8 cellular contexts compared by ENCODE assay signal in genomic region chr19:5308471-5309437, GRCh38. TPM values are rescaled to one million over a fixed set of nuclear protein-coding genes. Genes with fewer than 3 reads are reported as not detected.
DNase-seq lines count a peak whose midpoint lies in the region; ATAC-seq and TF ChIP-seq lines count a peak whose summit lies in the region.

No MANE protein-coding gene starts in this region.

- no peaks in the 10 kb centered on the region for H3K4me1 Mint-ChIP-seq in activated CD4-positive, alpha-beta memory T cell treated with anti-CD3 and anti-CD28 coated beads for 36 hours (ENCODE audit: low read depth)
- no peaks in the 10 kb centered on the region for H3K4me1 Mint-ChIP-seq in CD4-positive, alpha-beta memory T cell

- peaks cover 52% of the 10 kb centered on the region for H3K79me2 ChIP-seq in neural cell (replicated peaks; ENCODE audit: insufficient read depth, low read length)

- H3K27me3 ChIP-seq in BE2C, result no peaks in the 10 kb centered on the region
- H3K27me3 ChIP-seq in endocrine pancreas (ENCODE audit: control insufficient read depth, insufficient read depth, low read length), result no peaks in the 10 kb centered on the region
- no peaks in the 10 kb centered on the region for H3K27me3 ChIP-seq in neural cell (ENCODE audit: insufficient read depth, low read depth, low read length)
- H3K27me3 ChIP-seq in CD4-positive, alpha-beta memory T cell (ENCODE audit: insufficient read depth, low read length), result no peaks in the 10 kb centered on the region

- H3K36me3 ChIP-seq in BE2C (no peaks in the 10 kb centered on the region; the same call in none of the 2 replicates), endocrine pancreas (ENCODE audit: control insufficient read depth, insufficient read depth, low read length) (no peaks in the 10 kb centered on the region), neural cell (ENCODE audit: insufficient read depth, low read length) (no peaks in the 10 kb centered on the region)
- H3K36me3 ChIP-seq in CD4-positive, alpha-beta memory T cell (ENCODE audit: insufficient read depth, low read length), result no peaks in the 10 kb centered on the region

- no peaks in the 10 kb centered on the region for H3K9me3 ChIP-seq in BE2C
- no peaks in the 10 kb centered on the region for H3K9me3 ChIP-seq in endocrine pancreas (ENCODE audit: control insufficient read depth, low read length)
- H3K9me3 ChIP-seq in neural cell (ENCODE audit: low read length), result no peaks in the 10 kb centered on the region
- no peaks in the 10 kb centered on the region for H3K9me3 ChIP-seq in CD4-positive, alpha-beta memory T cell (ENCODE audit: control insufficient read depth in 1 of 2, low read length in 2 of 2)

- H3F3A ChIP-seq in neural cell (ENCODE audit: insufficient read depth, low read length, poor library complexity, severe bottlenecking), result no peaks in the 10 kb centered on the region

- H3K27ac Mint-ChIP-seq in activated CD4-positive, alpha-beta memory T cell treated with anti-CD3 and anti-CD28 coated beads for 36 hours, result no peak overlapping the region
- no peak overlapping the region for H3K27ac Mint-ChIP-seq in CD4-positive, alpha-beta memory T cell

- TF ChIP-seq RAD21 in neural cell (conservative IDR thresholded peaks at IDR 0.05), result no peak

- ATAC-seq in HG02571 (IDR thresholded peaks at IDR 0.05; ENCODE audit: unreplicated experiment), result no peak
- ATAC-seq in HG03196 (IDR thresholded peaks at IDR 0.05; ENCODE audit: unreplicated experiment), result no peak

- no peak overlapping the region for H3K4me2 ChIP-seq in neural cell (ENCODE audit: low read length)

- intact Hi-C loops in activated CD4-positive, alpha-beta memory T cell treated with anti-CD3 and anti-CD28 coated beads for 36 hours (cut with micrococcal nuclease), result no loop called here
- intact Hi-C loops in CD4-positive, alpha-beta memory T cell (cut with micrococcal nuclease), result no loop called here

- peaks cover 4% of the 10 kb centered on the region for H3K27me3 Mint-ChIP-seq in activated CD4-positive, alpha-beta memory T cell treated with anti-CD3 and anti-CD28 coated beads for 36 hours
- H3K27me3 Mint-ChIP-seq in CD4-positive, alpha-beta memory T cell, result peaks cover 0 to 6% of the 10 kb centered on the region in 2 donors

- peak overlapping the region; percentile 80 for H3K27ac ChIP-seq in neural cell (ENCODE audit: low read length)
- no peak overlapping the region for H3K27ac ChIP-seq in CD4-positive, alpha-beta memory T cell (ENCODE audit: low read depth, low read length)

- H3K4me3 ChIP-seq in BE2C (ENCODE audit: low read depth, low read length) (peak overlapping the region; percentile 50), endocrine pancreas (ENCODE audit: control insufficient read depth, insufficient read depth, low read length) (no peak overlapping the region), neural cell (ENCODE audit: low read length) (peak overlapping the region; percentile 30)
- no peak overlapping the region for H3K4me3 ChIP-seq in CD4-positive, alpha-beta memory T cell (ENCODE audit: low read length in 2 of 2)

- H2AFZ ChIP-seq in neural cell (ENCODE audit: low read depth, low read length), result no peak overlapping the region

- peak overlapping the region; percentile 15 for H3K9ac ChIP-seq in endocrine pancreas (ENCODE audit: control insufficient read depth, insufficient read depth, low read length)
- peak overlapping the region; percentile 55 for H3K9ac ChIP-seq in neural cell (ENCODE audit: low read length)

- H3K36me3 Mint-ChIP-seq in activated CD4-positive, alpha-beta memory T cell treated with anti-CD3 and anti-CD28 coated beads for 36 hours, result no peaks in the 10 kb centered on the region
- H3K36me3 Mint-ChIP-seq in CD4-positive, alpha-beta memory T cell, result no peaks in the 10 kb centered on the region

- H3K9me2 ChIP-seq in neural cell (ENCODE audit: insufficient read depth, low read length), result no peaks in the 10 kb centered on the region

- peaks cover 15% of the 10 kb centered on the region for H4K20me1 ChIP-seq in neural cell (ENCODE audit: insufficient read depth)

- H3K4me3 Mint-ChIP-seq in activated CD4-positive, alpha-beta memory T cell treated with anti-CD3 and anti-CD28 coated beads for 36 hours, result no peak overlapping the region
- no peak overlapping the region for H3K4me3 Mint-ChIP-seq in CD4-positive, alpha-beta memory T cell

- DNase-seq in BE2C, result peak; percentile 93
- peak; percentile 74 for DNase-seq in NCI-H345 treated with DMSO at 0.1 percent for 48 hours (lab: John Stamatoyannopoulos, UW; ENCODE audit: unreplicated experiment)
- DNase-seq in activated CD4-positive, alpha-beta memory T cell treated with anti-CD3 and anti-CD28 coated beads for 36 hours, result no peak
- DNase-seq in CD4-positive, alpha-beta memory T cell, result no peak

- CTCF ChIA-PET in activated CD4-positive, alpha-beta memory T cell treated with anti-CD3 and anti-CD28 coated beads for 36 hours (lab: Charles Lee), result interaction anchor here (0.5 kb wide), 1 partner anchor 57 kb away, joined by 3 read pairs; no protein-coding TSS in a partner anchor
- CTCF ChIA-PET in CD4-positive, alpha-beta memory T cell (lab: Charles Lee; ENCODE audit: partially characterized antibody), result no interaction called here

- no peak for TF ChIP-seq CTCF in BE2C (IDR thresholded peaks at IDR 0.05; ENCODE audit: low read depth, low read length)
- no peak for TF ChIP-seq CTCF in neural cell (IDR thresholded peaks at IDR 0.05; ENCODE audit: poor library complexity, severe bottlenecking)

- TF ChIP-seq EP300 in neural cell (conservative IDR thresholded peaks at IDR 0.05; ENCODE audit: poor library complexity, severe bottlenecking), result peak; percentile 26

- no peaks in the 10 kb centered on the region for H3K9me3 Mint-ChIP-seq in activated CD4-positive, alpha-beta memory T cell treated with anti-CD3 and anti-CD28 coated beads for 36 hours
- H3K9me3 Mint-ChIP-seq in CD4-positive, alpha-beta memory T cell, result peaks cover 0 to 2% (median 0%) of the 10 kb centered on the region in 8 donors

- POLR2A ChIA-PET in activated CD4-positive, alpha-beta memory T cell treated with anti-CD3 and anti-CD28 coated beads for 36 hours (lab: Charles Lee), result no interaction called here
- POLR2A ChIA-PET in CD4-positive, alpha-beta memory T cell (lab: Charles Lee; ENCODE audit: partially characterized antibody), result no interaction called here

- H3K4me1 ChIP-seq in BE2C (no peaks in the 10 kb centered on the region; the same call in 1 of the 2 replicates), endocrine pancreas (ENCODE audit: control insufficient read depth, insufficient read depth, low read length) (no peaks in the 10 kb centered on the region)
- no peaks in the 10 kb centered on the region for H3K4me1 ChIP-seq in CD4-positive, alpha-beta memory T cell (ENCODE audit: insufficient read depth, low read length)

TF ChIP-seq in neural cell, 6 proteins besides CTCF, POLR2A, EP300 and RAD21:
- TF ChIP-seq SMC3 (conservative IDR thresholded peaks at IDR 0.05; ENCODE audit: poor library complexity) (no peak), EZH2 (IDR thresholded peaks at IDR 0.05; ENCODE audit: borderline replicate concordance, insufficient read depth, low read length, poor library complexity, severe bottlenecking) (no peak), TAF1 (IDR thresholded peaks at IDR 0.05; ENCODE audit: low read depth) (no peak), POLR2AphosphoS5 (IDR thresholded peaks at IDR 0.05) (no peak)

RNA-seq across cellular contexts. Expression of gene PTPRS, which starts 31.9 kb away (rescaled TPM):
- 59.9 TPM for polyA plus RNA-seq in BE2C (2012; ENCODE audit: insufficient read depth, insufficient read length, low read depth)
- polyA plus RNA-seq in neural cell, result 121 and 144 TPM in 2 replicates
- 387 and 398 TPM in 2 replicates for polyA minus RNA-seq in neural cell
- total RNA-seq in activated CD4-positive, alpha-beta memory T cell treated with anti-CD3 and anti-CD28 coated beads for 36 hours, result under 1 TPM; 0.39 to 0.69 TPM
- total RNA-seq in CD4-positive, alpha-beta memory T cell, result under 1 TPM; 0.20 to 0.30 TPM
- polyA plus RNA-seq in CD4-positive, alpha-beta memory T cell, result under 1 TPM in 1 of 2 donors, not detected in 1; 0.26 TPM

Comparison
In these comparisons a context has a peak if more than half of its experiments do, and no peak if none do; other contexts are left out.
1. DNase-seq: peak in BE2C (single experiment) and NCI-H345 treated with DMSO at 0.1 percent for 48 hours (single experiment); none in activated CD4-positive, alpha-beta memory T cell treated with anti-CD3 and anti-CD28 coated beads for 36 hours (single experiment) and CD4-positive, alpha-beta memory T cell (0 of 5).
2. H3K4me3 ChIP-seq: peak in BE2C (single experiment) and neural cell (single experiment); none in endocrine pancreas (single experiment) and CD4-positive, alpha-beta memory T cell (0 of 2).